ENCODE assay signal across 18 cellular contexts in genomic region chr5:26245327-26245726, GRCh38.
"Had no signal": no experiment of that assay in that cellular context is flagged by ENCODE, and none has a peak within 500 bp of the region (broad histone marks: within the 10 kb centered on the region; RNA-seq: fewer than 3 reads in every experiment).

No MANE protein-coding gene starts in this region.

- ATAC-seq: activated CD8-positive, alpha-beta T cell treated with anti-CD3 and anti-CD28 coated beads, Interleukin-2, amount 10 ng/mL, durations not matched to agents 7 days and 5 days; foreskin keratinocyte; left lobe of liver; lower lobe of right lung; natural killer cell had no signal

- H3K9me3 ChIP-seq: lower lobe of right lung, upper lobe of left lung had no signal

- H3K4me3 ChIP-seq: hepatocyte, lower lobe of right lung, upper lobe of left lung had no signal

- H3K4me1 ChIP-seq: foreskin keratinocyte, lower lobe of right lung, upper lobe of left lung had no signal

- H3K4me2 ChIP-seq: hepatocyte had no signal

- H3K79me2 ChIP-seq: hepatocyte had no signal

- H3K27ac ChIP-seq: foreskin keratinocyte, hepatocyte, lower lobe of right lung, upper lobe of left lung had no signal

- H3K27me3 ChIP-seq: foreskin keratinocyte, hepatocyte, upper lobe of left lung had no signal

- DNase-seq: activated CD4-positive, alpha-beta T cell treated with anti-CD3 and anti-CD28 coated beads for 1 hour; activated CD4-positive, alpha-beta T cell treated with anti-CD3 and anti-CD28 coated beads, Interleukin-2, amount 50 U/mL, for 1 hour; activated CD8-positive, alpha-beta T cell treated with anti-CD3 and anti-CD28 coated beads, Interleukin-2, amount 10 ng/mL, durations not matched to agents 7 days and 5 days; activated gamma-delta T cell treated with Interleukin-2 at 50 U/mL for 16 hours; central memory CD4-positive, alpha-beta T cell; dermis blood vessel endothelial cell; effector CD8-positive, alpha-beta T cell; foreskin keratinocyte; glutamatergic neuron; immature natural killer cell; lower lobe of right lung; natural killer cell; retina; stimulated activated CD4-positive, alpha-beta T cell treated with anti-CD3 and anti-CD28 coated beads, Interleukin-4, amount 100 ng/mL, for 24 hours; stimulated activated naive CD4-positive, alpha-beta T cell treated with Interleukin-2 at 50 U/mL for 16 hours had no signal

- H2AFZ ChIP-seq: hepatocyte had no signal

- H3K36me3 ChIP-seq: lower lobe of right lung, upper lobe of left lung had no signal
